In genomic region chr6:143536866-143537691, GRCh38 we compare ENCODE assay signal across 8 cellular contexts. TPM values are rescaled to one million over a fixed set of nuclear protein-coding genes. Genes with fewer than 3 reads are reported as not detected.
DNase-seq lines count a peak whose midpoint lies in the region; ATAC-seq, FAIRE-seq and TF ChIP-seq lines count a peak whose summit lies in the region.

No MANE protein-coding gene starts in this region.

- peak overlapping the region; percentile 91 to 98 (median 96) for H3K27ac Mint-ChIP-seq in CD8-positive, alpha-beta memory T cell
- H3K27ac Mint-ChIP-seq in activated naive CD8-positive, alpha-beta T cell, result peak overlapping the region; percentile 10

- CTCF ChIA-PET in CD8-positive, alpha-beta memory T cell (lab: Charles Lee), result interaction anchor here (0.7 to 2.3 kb wide), 14 partner anchors 9 to 477 kb away, joined by 3 to 15 read pairs (median 3); no protein-coding TSS in a partner anchor

- peaks cover 0 to 13% (median 0%) of the 10 kb centered on the region in 3 donors for H3K36me3 Mint-ChIP-seq in CD8-positive, alpha-beta memory T cell
- H3K36me3 Mint-ChIP-seq in activated naive CD8-positive, alpha-beta T cell, result no peaks in the 10 kb centered on the region

- H3K9me3 ChIP-seq in CD8-positive, alpha-beta memory T cell (ENCODE audit: low read length), result no peaks in the 10 kb centered on the region
- H3K9me3 ChIP-seq in pancreas, result no peaks in the 10 kb centered on the region
- H3K9me3 ChIP-seq in vagina, result no peaks in the 10 kb centered on the region

- no peaks in the 10 kb centered on the region for H3K36me3 ChIP-seq in CD8-positive, alpha-beta memory T cell (ENCODE audit: insufficient read depth, low read length)
- H3K36me3 ChIP-seq in pancreas (no peaks in the 10 kb centered on the region), vagina (no peaks in the 10 kb centered on the region)

- H3K27me3 ChIP-seq in CD8-positive, alpha-beta memory T cell (ENCODE audit: insufficient read depth, low read length, poor library complexity, severe bottlenecking), result no peaks in the 10 kb centered on the region
- H3K27me3 ChIP-seq in pancreas (no peaks in the 10 kb centered on the region), vagina (no peaks in the 10 kb centered on the region)

- 0% methylated on average over 47 to 103 of the region's 103 CpGs for WGBS in pancreas, 2 donors

- peaks cover 43 to 54% (median 48%) of the 10 kb centered on the region in 3 donors for H3K4me1 Mint-ChIP-seq in CD8-positive, alpha-beta memory T cell
- H3K4me1 Mint-ChIP-seq in activated naive CD8-positive, alpha-beta T cell (ENCODE audit: low read depth), result peaks cover 17% of the 10 kb centered on the region

- POLR2A ChIA-PET in CD8-positive, alpha-beta memory T cell (lab: Charles Lee), result interaction anchor here (0.7 to 1.5 kb wide), 5 partner anchors 19 to 307 kb away, joined by 3 to 6 read pairs (median 3); partner anchors contain the start of genes ADAT2, FUCA2 and PEX3

- peak overlapping the region; percentile 63 for H3K4me3 ChIP-seq in CD8-positive, alpha-beta memory T cell (ENCODE audit: low read length)
- H3K4me3 ChIP-seq in pancreas (peak overlapping the region; percentile 26 to 60 (median 36)), vagina (peak overlapping the region; percentile 56 to 80)

- no peak for TF ChIP-seq POLR2A in vagina (IDR thresholded peaks at IDR 0.05)

- intact Hi-C loops in Right ventricle myocardium superior (cut with DNase I) (no loop called here), pancreas (cut with DNase I) (no loop called here), vagina (cut with DNase I) (no loop called here)

- H3K4me3 Mint-ChIP-seq in CD8-positive, alpha-beta memory T cell, result peak overlapping the region; percentile 86 to 98 (median 93)
- peak overlapping the region; percentile 80 for H3K4me3 Mint-ChIP-seq in activated naive CD8-positive, alpha-beta T cell

- peak overlapping the region; percentile 41 for H3K27ac ChIP-seq in CD8-positive, alpha-beta memory T cell (ENCODE audit: low read depth, low read length)
- H3K27ac ChIP-seq in pancreas (peak overlapping the region in 3 of 4 donors; percentile 46 to 79 (median 72)), vagina (peak overlapping the region; percentile 79)

- FAIRE-seq in pancreas (lab: Jason Lieb, UNC), result no peak

- peaks cover 0 to 1% of the 10 kb centered on the region in 2 donors for H3K27me3 Mint-ChIP-seq in CD8-positive, alpha-beta memory T cell
- peaks cover 2% of the 10 kb centered on the region for H3K27me3 Mint-ChIP-seq in activated naive CD8-positive, alpha-beta T cell

- H3K9me3 Mint-ChIP-seq in CD8-positive, alpha-beta memory T cell, result no peaks in the 10 kb centered on the region
- no peaks in the 10 kb centered on the region for H3K9me3 Mint-ChIP-seq in activated naive CD8-positive, alpha-beta T cell (ENCODE audit: low read depth)

- H3K4me1 ChIP-seq in CD8-positive, alpha-beta memory T cell (ENCODE audit: insufficient read depth, low read length), result peaks cover 53% of the 10 kb centered on the region
- H3K4me1 ChIP-seq in pancreas (no peaks in the 10 kb centered on the region), vagina (peaks cover 15% of the 10 kb centered on the region)

- ATAC-seq in GM21367 (IDR thresholded peaks at IDR 0.05; ENCODE audit: unreplicated experiment), result peak; percentile 59
- ATAC-seq in SK-N-SH treated with all-trans-retinoic acid at 6 μM for 48 hours, result peak; percentile 84
- peak; percentile 82 for ATAC-seq in Right ventricle myocardium superior (ENCODE audit: poor library complexity)
- peak; percentile 76 to 83 (median 80) for ATAC-seq in pancreas

- DNase-seq in CD8-positive, alpha-beta memory T cell, result peak; percentile 45 to 71 (median 48)
- DNase-seq in HT-29 (ENCODE audit: low spot score) (peak; percentile 56), Right ventricle myocardium superior (peak; percentile 81), pancreas (peak; percentile 33 to 85 (median 62)), vagina (ENCODE audit: extremely low spot score in 2 of 2) (no peak)

- peak in 2 of 4 donors; percentile 11 to 12 for TF ChIP-seq CTCF in pancreas (IDR thresholded peaks at IDR 0.05)
- peak in 1 of 3 experiments; percentile 17 for TF ChIP-seq CTCF in vagina (IDR thresholded peaks at IDR 0.05)

TF ChIP-seq in SK-N-SH treated with all-trans-retinoic acid at 6 μM for 48 hours, 23 proteins besides CTCF, POLR2A, EP300 and RAD21:
- TF ChIP-seq, protein P1, sequence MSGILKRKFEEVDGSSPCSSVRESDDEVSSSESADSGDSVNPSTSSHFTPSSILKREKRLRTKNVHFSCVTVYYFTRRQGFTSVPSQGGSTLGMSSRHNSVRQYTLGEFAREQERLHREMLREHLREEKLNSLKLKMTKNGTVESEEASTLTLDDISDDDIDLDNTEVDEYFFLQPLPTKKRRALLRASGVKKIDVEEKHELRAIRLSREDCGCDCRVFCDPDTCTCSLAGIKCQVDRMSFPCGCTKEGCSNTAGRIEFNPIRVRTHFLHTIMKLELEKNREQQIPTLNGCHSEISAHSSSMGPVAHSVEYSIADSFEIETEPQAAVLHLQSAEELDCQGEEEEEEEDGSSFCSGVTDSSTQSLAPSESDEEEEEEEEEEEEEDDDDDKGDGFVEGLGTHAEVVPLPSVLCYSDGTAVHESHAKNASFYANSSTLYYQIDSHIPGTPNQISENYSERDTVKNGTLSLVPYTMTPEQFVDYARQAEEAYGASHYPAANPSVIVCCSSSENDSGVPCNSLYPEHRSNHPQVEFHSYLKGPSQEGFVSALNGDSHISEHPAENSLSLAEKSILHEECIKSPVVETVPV (CRISPR knock-in tag; IDR thresholded peaks at IDR 0.05), result no peak

RNA-seq across cellular contexts. Expression of gene FUCA2, which starts 25.6 kb away (rescaled TPM):
- total RNA-seq in CD8-positive, alpha-beta memory T cell, result 10 to 100 TPM; 12.3 to 13.2 TPM
- polyA plus RNA-seq in CD8-positive, alpha-beta memory T cell, result 14.2 TPM
- total RNA-seq in HT-29 (2014; rRNA removed; shearing (Covaris generic)), result 44.7 and 53.8 TPM in 2 replicates
- total RNA-seq in Right ventricle myocardium superior (38.8 TPM), pancreas (10 to 100 TPM; 21.0 to 36.7 (median 29.3) TPM), vagina (19.4 TPM)
- 10 to 100 TPM; 16.2 to 26.9 TPM for polyA plus RNA-seq in pancreas

Comparison
In these comparisons a context has a peak if more than half of its experiments do, and no peak if none do; other contexts are left out.
1. DNase-seq: peak in CD8-positive, alpha-beta memory T cell (5 of 5), HT-29 (single experiment), Right ventricle myocardium superior (single experiment) and pancreas (6 of 6); none in vagina (0 of 2).
2. Peak in every context shown above with its lines, with median percentiles within 50 percentile points of each other: H3K27ac ChIP-seq, H3K4me3 ChIP-seq and ATAC-seq.